ENCODE assay signal across 14 cellular contexts in genomic region chr2:1047485-1047884, GRCh38.
DNase-seq lines count a peak whose midpoint lies in the region; ATAC-seq, FAIRE-seq and TF ChIP-seq lines count a peak whose summit lies in the region.
"Had no signal": no experiment of that assay in that cellular context is flagged by ENCODE, and none has a peak within 500 bp of the region (broad histone marks: within the 10 kb centered on the region; RNA-seq: fewer than 3 reads in every experiment).

No MANE protein-coding gene starts in this region.

- TF ChIP-seq POLR2A in H54 (IDR thresholded peaks at IDR 0.05; ENCODE audit: low read depth, low read length) = no peak
- no peak for TF ChIP-seq POLR2A in GM18505 (IDR thresholded peaks at IDR 0.05; ENCODE audit: borderline replicate concordance, extremely low read depth, insufficient read depth, insufficient read length)

- peak; percentile 20 for DNase-seq in AG08395 (ENCODE audit: low spot score)
- DNase-seq in H54 (ENCODE audit: insufficient read length, low spot score) = no peak
- DNase-seq in SW 1271 (lab: John Stamatoyannopoulos, UW) = peak; percentile 6 to 20
- peak; percentile 28 for DNase-seq in glomerular visceral epithelial cell (ENCODE audit: extremely low spot score)
- DNase-seq in NCI-H1417 treated with DMSO at 0.1 percent for 48 hours (lab: John Stamatoyannopoulos, UW) = no peak
- no peak for DNase-seq in NCI-H187 (lab: John Stamatoyannopoulos, UW)
- no peak for DNase-seq in NCI-H524 treated with DMSO at 0.1 percent for 48 hours (lab: John Stamatoyannopoulos, UW)
- DNase-seq: activated CD4-positive, alpha-beta T cell treated with anti-CD3 and anti-CD28 coated beads, Interleukin-2, amount 50 U/mL, for 4 hours; activated effector memory CD4-positive, alpha-beta T cell treated with anti-CD3 and anti-CD28 coated beads, Interleukin-2, amount 50 U/mL, for 16 hours; NCI-H1417; psoas muscle; stimulated activated CD4-positive, alpha-beta T cell treated with anti-CD3 and anti-CD28 coated beads, Interleukin-4, amount 100 ng/mL, for 4 hours; stimulated activated naive CD8-positive, alpha-beta T cell treated with anti-CD3 and anti-CD28 coated beads, Interleukin-15, Interleukin-2, amounts not matched to agents 100 U/mL and 50 U/mL, for 24 hours had no signal

- ATAC-seq in GM18505 (IDR thresholded peaks at IDR 0.05; ENCODE audit: unreplicated experiment) = no peak
- ATAC-seq: psoas muscle; stimulated activated naive CD8-positive, alpha-beta T cell treated with anti-CD3 and anti-CD28 coated beads, Interleukin-15, Interleukin-2, amounts not matched to agents 100 U/mL and 50 U/mL, for 24 hours had no signal

- FAIRE-seq in H54 (lab: Jason Lieb, UNC) = peak; percentile 64

Comparison
In these comparisons a context has a peak if more than half of its experiments do, and no peak if none do; other contexts are left out.
1. DNase-seq: peak in AG08395 (single experiment), SW 1271 (2 of 2) and glomerular visceral epithelial cell (single experiment); none in H54 (single experiment), NCI-H1417 treated with DMSO at 0.1 percent for 48 hours (single experiment), NCI-H187 (0 of 2) and NCI-H524 treated with DMSO at 0.1 percent for 48 hours (single experiment).